ENCODE assay signal across 21 cellular contexts in the genomic region with DNA sequence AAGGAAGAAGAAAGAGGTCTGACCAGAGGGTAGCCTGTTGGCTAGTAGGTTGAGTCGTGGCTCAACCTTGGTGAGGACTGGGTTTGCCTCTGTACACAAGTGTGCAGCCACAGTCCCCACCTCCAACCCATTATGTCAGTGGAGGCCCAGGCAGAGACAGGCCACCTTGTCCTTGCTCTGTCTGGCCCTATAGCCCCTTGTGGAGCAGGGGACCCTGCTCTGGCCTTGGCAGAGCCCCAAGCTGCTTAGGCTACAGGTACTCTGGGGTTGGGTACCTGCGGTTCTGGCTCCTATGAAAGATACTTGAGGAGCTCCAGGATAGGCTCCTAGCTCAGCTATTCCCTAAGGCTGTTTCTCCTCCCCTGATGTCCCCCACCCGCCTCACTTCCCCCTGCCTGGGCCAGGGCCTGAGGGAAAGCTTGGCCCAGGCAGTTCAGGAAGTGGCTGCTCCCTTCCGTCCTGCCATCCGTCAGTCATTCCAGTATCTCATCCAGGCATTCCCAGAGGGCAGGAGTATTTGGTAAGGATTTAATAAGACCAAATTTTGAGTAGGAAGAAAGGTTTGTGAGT. TPM values are rescaled to one million over a fixed set of nuclear protein-coding genes. Genes with fewer than 3 reads are reported as not detected.
DNase-seq lines count a peak whose midpoint lies in the region; ATAC-seq, FAIRE-seq and TF ChIP-seq lines count a peak whose summit lies in the region.
"Had no signal": no experiment of that assay in that cellular context is flagged by ENCODE, and none has a peak within 500 bp of the region (broad histone marks: within the 10 kb centered on the region; RNA-seq: fewer than 3 reads in every experiment).

No MANE protein-coding gene starts in this region.

- no peaks in the 10 kb centered on the region for H3K36me3 Mint-ChIP-seq in activated naive CD8-positive, alpha-beta T cell treated with anti-CD3 and anti-CD28 coated beads, Interleukin-2, amount 10 ng/mL, durations not matched to agents 7 days and 5 days
- no peaks in the 10 kb centered on the region for H3K36me3 Mint-ChIP-seq in activated naive CD8-positive, alpha-beta T cell treated with anti-CD3 and anti-CD28 coated beads for 36 hours
- H3K36me3 Mint-ChIP-seq: CD4-positive, CD25-positive, alpha-beta regulatory T cell had no signal

- intact Hi-C loops in gastrocnemius medialis (cut with DNase I; ENCODE audit: low total_unique reads): loop anchor here (5.0 kb wide), 2 partner anchors 40 to 55 kb away; no protein-coding TSS in a partner anchor

- no peak for ATAC-seq in activated naive CD8-positive, alpha-beta T cell treated with anti-CD3 and anti-CD28 coated beads, Interleukin-2, amount 10 ng/mL, durations not matched to agents 7 days and 5 days (ENCODE audit: low read depth)
- ATAC-seq in left lobe of liver: peak; percentile 25
- no peak for ATAC-seq in gastrocnemius medialis

- no peaks in the 10 kb centered on the region for H3K36me3 ChIP-seq in gastrocnemius medialis
- peaks cover 0 to 2% of the 10 kb centered on the region in 2 donors for H3K36me3 ChIP-seq in small intestine (ENCODE audit: control insufficient read depth in 2 of 2, insufficient read depth in 2 of 2, low read length in 2 of 2)
- H3K36me3 ChIP-seq: BE2C had no signal

- no peak overlapping the region for H3K27ac Mint-ChIP-seq in activated naive CD8-positive, alpha-beta T cell treated with anti-CD3 and anti-CD28 coated beads, Interleukin-2, amount 10 ng/mL, durations not matched to agents 7 days and 5 days
- no peak overlapping the region for H3K27ac Mint-ChIP-seq in activated naive CD8-positive, alpha-beta T cell treated with anti-CD3 and anti-CD28 coated beads for 36 hours
- H3K27ac Mint-ChIP-seq: CD4-positive, CD25-positive, alpha-beta regulatory T cell had no signal

- no peak for TF ChIP-seq CTCF in gastrocnemius medialis (IDR thresholded peaks at IDR 0.05 in 4 of 5, conservative IDR thresholded peaks at IDR 0.05 in 1 of 5)

- in situ Hi-C loops in gastrocnemius medialis (cut with MboI; ENCODE audit: low sequenced_read_pairs in 4 of 4): no loop called here

- 70 to 88% (median 75%) methylated on average over 5 of the region's 5 CpGs for WGBS in small intestine, 3 donors

- peak; percentile 14 for DNase-seq in activated naive CD8-positive, alpha-beta T cell treated with anti-CD3 and anti-CD28 coated beads, Interleukin-2, amount 10 ng/mL, durations not matched to agents 7 days and 5 days
- DNase-seq in activated naive CD8-positive, alpha-beta T cell treated with anti-CD3 and anti-CD28 coated beads for 36 hours: no peak
- DNase-seq in dermis microvascular lymphatic vessel endothelial cell (ENCODE audit: low read depth in 2 of 2): peak; percentile 44 to 56
- no peak for DNase-seq in left lobe of liver (ENCODE audit: low spot score)
- DNase-seq in gastrocnemius medialis: no peak
- no peak for DNase-seq in small intestine
- no peak for DNase-seq in hepatic stellate cell (ENCODE audit: low spot score)
- no peak for DNase-seq in COLO668 (lab: John Stamatoyannopoulos, UW; ENCODE audit: unreplicated experiment)
- DNase-seq: BE2C; CD4-positive, CD25-positive, alpha-beta regulatory T cell; DMS53; EL; MV-4-11; NCI-H187; NCI-H2107; NCI-H510A; NCI-H748 treated with DMSO at 0.1 percent for 48 hours had no signal

- no peak overlapping the region for H3K4me3 Mint-ChIP-seq in activated naive CD8-positive, alpha-beta T cell treated with anti-CD3 and anti-CD28 coated beads, Interleukin-2, amount 10 ng/mL, durations not matched to agents 7 days and 5 days
- no peak overlapping the region for H3K4me3 Mint-ChIP-seq in activated naive CD8-positive, alpha-beta T cell treated with anti-CD3 and anti-CD28 coated beads for 36 hours
- H3K4me3 Mint-ChIP-seq: CD4-positive, CD25-positive, alpha-beta regulatory T cell had no signal

- H3K4me1 ChIP-seq in gastrocnemius medialis (peaks cover 16 to 29% of the 10 kb centered on the region in 2 donors), small intestine (ENCODE audit: control insufficient read depth in 2 of 2, insufficient read depth in 1 of 2, low read depth in 1 of 2, low read length in 1 of 2) (no peaks in the 10 kb centered on the region)
- H3K4me1 ChIP-seq: BE2C had no signal

- POLR2A ChIA-PET in activated naive CD8-positive, alpha-beta T cell treated with anti-CD3 and anti-CD28 coated beads, Interleukin-2, amount 10 ng/mL, durations not matched to agents 7 days and 5 days (lab: Charles Lee): no interaction called here

- FAIRE-seq in small intestine (lab: Jason Lieb, UNC): no peak
- FAIRE-seq: GM12891, GM19239 had no signal

- H3K27me3 ChIP-seq in gastrocnemius medialis (no peaks in the 10 kb centered on the region), small intestine (ENCODE audit: control insufficient read depth in 2 of 2, insufficient read depth in 2 of 2, low read length in 2 of 2) (no peaks in the 10 kb centered on the region)
- H3K27me3 ChIP-seq: BE2C had no signal

- H3K27me3 Mint-ChIP-seq in activated naive CD8-positive, alpha-beta T cell treated with anti-CD3 and anti-CD28 coated beads, Interleukin-2, amount 10 ng/mL, durations not matched to agents 7 days and 5 days: peaks cover 16% of the 10 kb centered on the region
- no peaks in the 10 kb centered on the region for H3K27me3 Mint-ChIP-seq in activated naive CD8-positive, alpha-beta T cell treated with anti-CD3 and anti-CD28 coated beads for 36 hours

- no peaks in the 10 kb centered on the region for H3K9me3 Mint-ChIP-seq in activated naive CD8-positive, alpha-beta T cell treated with anti-CD3 and anti-CD28 coated beads, Interleukin-2, amount 10 ng/mL, durations not matched to agents 7 days and 5 days
- no peaks in the 10 kb centered on the region for H3K9me3 Mint-ChIP-seq in activated naive CD8-positive, alpha-beta T cell treated with anti-CD3 and anti-CD28 coated beads for 36 hours
- H3K9me3 Mint-ChIP-seq: CD4-positive, CD25-positive, alpha-beta regulatory T cell had no signal

- H3K9me3 ChIP-seq in gastrocnemius medialis (no peaks in the 10 kb centered on the region), small intestine (ENCODE audit: control insufficient read depth, low read depth) (no peaks in the 10 kb centered on the region)
- H3K9me3 ChIP-seq: BE2C had no signal

- H3K27ac ChIP-seq in gastrocnemius medialis (peak overlapping the region in 3 of 4 donors; percentile 21 to 33 (median 29)), small intestine (ENCODE audit: low read depth in 1 of 2, low read length in 1 of 2) (no peak overlapping the region)
- H3K27ac ChIP-seq: KMS-11 had no signal

- H3K4me3 ChIP-seq in gastrocnemius medialis (no peak overlapping the region), small intestine (ENCODE audit: low read depth in 1 of 2, low read length in 2 of 2) (no peak overlapping the region)

- H3K4me1 Mint-ChIP-seq in activated naive CD8-positive, alpha-beta T cell treated with anti-CD3 and anti-CD28 coated beads, Interleukin-2, amount 10 ng/mL, durations not matched to agents 7 days and 5 days: no peaks in the 10 kb centered on the region
- no peaks in the 10 kb centered on the region for H3K4me1 Mint-ChIP-seq in activated naive CD8-positive, alpha-beta T cell treated with anti-CD3 and anti-CD28 coated beads for 36 hours
- H3K4me1 Mint-ChIP-seq: CD4-positive, CD25-positive, alpha-beta regulatory T cell had no signal

- TF ChIP-seq POLR2A in gastrocnemius medialis (IDR thresholded peaks at IDR 0.05): no peak

RNA-seq across cellular contexts. Expression of a gene that starts 44.0 kb away (rescaled TPM):
- under 1 TPM in 1 of 2 experiments, not detected in 1; 0.17 TPM for total RNA-seq in activated naive CD8-positive, alpha-beta T cell treated with anti-CD3 and anti-CD28 coated beads, Interleukin-2, amount 10 ng/mL, durations not matched to agents 7 days and 5 days
- under 1 TPM; 0.22 to 0.27 TPM for total RNA-seq in activated naive CD8-positive, alpha-beta T cell treated with anti-CD3 and anti-CD28 coated beads for 36 hours
- total RNA-seq in dermis microvascular lymphatic vessel endothelial cell: 86.3 and 122 TPM in 2 replicates
- total RNA-seq in left lobe of liver: 4.2 TPM
- 1 to 10 TPM; 4.4 to 8.4 (median 5.2) TPM for total RNA-seq in gastrocnemius medialis
- polyA plus RNA-seq in small intestine: 10 to 100 TPM in 1 of 3 donors, 1 to 10 TPM in 2; 3.1 to 16.1 (median 5.7) TPM
- total RNA-seq: A172 had no signal

Comparison
In these comparisons a context has a peak if more than half of its experiments do, and no peak if none do; other contexts are left out.
1. DNase-seq: peak in activated naive CD8-positive, alpha-beta T cell treated with anti-CD3 and anti-CD28 coated beads, Interleukin-2, amount 10 ng/mL, durations not matched to agents 7 days and 5 days (single experiment) and dermis microvascular lymphatic vessel endothelial cell (2 of 2); none in activated naive CD8-positive, alpha-beta T cell treated with anti-CD3 and anti-CD28 coated beads for 36 hours (single experiment), left lobe of liver (single experiment), gastrocnemius medialis (0 of 2), small intestine (single experiment), hepatic stellate cell (single experiment) and COLO668 (single experiment).
2. H3K27ac ChIP-seq: peak in gastrocnemius medialis (3 of 4); none in small intestine (0 of 2).